Comparison of ENCODE assay signal across 8 cellular contexts in genomic region chr6:11093065-11093590, GRCh38. TPM values are rescaled to one million over a fixed set of nuclear protein-coding genes. Genes with fewer than 3 reads are reported as not detected.
DNase-seq lines count a peak whose midpoint lies in the region; ATAC-seq and TF ChIP-seq lines count a peak whose summit lies in the region.

No MANE protein-coding gene starts in this region.

- 2% methylated on average over 22 of the region's 23 CpGs for WGBS in HUES64
- WGBS in gastroesophageal sphincter (ENCODE audit: low coverage in 1 of 2), 2 donors = 0 to 1% methylated on average over 10 to 12 of the region's 23 CpGs

- peak overlapping the region; percentile 77 for H2AFZ ChIP-seq in parathyroid adenoma

- H3K4me1 ChIP-seq in HUES64 (ENCODE audit: insufficient read depth, low read length) (peaks cover 19% of the 10 kb centered on the region), gastroesophageal sphincter (peaks cover 0 to 28% (median 9%) of the 10 kb centered on the region in 3 donors), parathyroid adenoma (peaks cover 3% of the 10 kb centered on the region)

- DNase-seq in activated CD4-positive, alpha-beta T cell treated with anti-CD3 and anti-CD28 coated beads for 24 hours (ENCODE audit: low read depth in 2 of 2) = peak; percentile 10 to 17
- DNase-seq in activated CD4-positive, alpha-beta T cell treated with anti-CD3 and anti-CD28 coated beads, Interleukin-2, amount 50 U/mL, for 48 hours = no peak
- no peak for DNase-seq in WTC11 (ENCODE audit: low spot score)
- DNase-seq in effector CD8-positive, alpha-beta T cell (lab: John Stamatoyannopoulos, UW) = no peak

- H3K4me2 ChIP-seq in parathyroid adenoma (ENCODE audit: low read length) = peak overlapping the region; percentile 100

- no peaks in the 10 kb centered on the region; the same call in 1 of the 2 replicates for H3K27me3 Mint-ChIP-seq in WTC11 (ENCODE audit: low read depth)

- ATAC-seq in GM21576 (IDR thresholded peaks at IDR 0.05; ENCODE audit: unreplicated experiment) (peak; percentile 37), WTC11 (peak; percentile 6), gastroesophageal sphincter (peak; percentile 18)

- peaks cover 3% of the 10 kb centered on the region for H3K9me3 Mint-ChIP-seq in WTC11

- CTCF ChIA-PET in WTC11 (lab: Charles Lee) = interaction anchor here (0.6 to 1.6 kb wide), 5 partner anchors 11 to 139 kb away, joined by 3 to 9 read pairs (median 3); no protein-coding TSS in a partner anchor

- H3K36me3 Mint-ChIP-seq in WTC11 = peaks cover 2% of the 10 kb centered on the region; the same call in 1 of the 2 replicates

- H3K4me3 ChIP-seq in HUES64 (ENCODE audit: low read length) (peak overlapping the region; percentile 79), gastroesophageal sphincter (peak overlapping the region; percentile 90 to 99), parathyroid adenoma (ENCODE audit: low read depth, low read length) (peak overlapping the region; percentile 97)

- H3K27ac ChIP-seq in HUES64 (ENCODE audit: low read depth, low read length) = peak overlapping the region; percentile 44
- peak overlapping the region; percentile 94 to 100 (median 98) for H3K27ac ChIP-seq in gastroesophageal sphincter
- peak overlapping the region; percentile 77 for H3K27ac ChIP-seq in parathyroid adenoma

- H3K9me3 ChIP-seq in HUES64 (ENCODE audit: insufficient read depth, low read depth, low read length) = no peaks in the 10 kb centered on the region
- no peaks in the 10 kb centered on the region for H3K9me3 ChIP-seq in gastroesophageal sphincter
- no peaks in the 10 kb centered on the region for H3K9me3 ChIP-seq in parathyroid adenoma (ENCODE audit: control insufficient read depth, low read length)

- peak overlapping the region; percentile 93 for H3K4me3 Mint-ChIP-seq in WTC11

- peak overlapping the region; percentile 98 for H3K27ac Mint-ChIP-seq in WTC11

- no peak for TF ChIP-seq POLR2A in gastroesophageal sphincter (IDR thresholded peaks at IDR 0.05)

- no peaks in the 10 kb centered on the region for H3K36me3 ChIP-seq in HUES64 (ENCODE audit: insufficient read depth, low read length)
- no peaks in the 10 kb centered on the region for H3K36me3 ChIP-seq in gastroesophageal sphincter
- no peaks in the 10 kb centered on the region for H3K36me3 ChIP-seq in parathyroid adenoma (ENCODE audit: control insufficient read depth, insufficient read depth, low read length)

- TF ChIP-seq CTCF in WTC11 (IDR thresholded peaks at IDR 0.05) = no peak
- no peak for TF ChIP-seq CTCF in gastroesophageal sphincter (IDR thresholded peaks at IDR 0.05)
- TF ChIP-seq CTCF in parathyroid adenoma (IDR thresholded peaks at IDR 0.05) = no peak

- TF ChIP-seq EP300 in gastroesophageal sphincter (IDR thresholded peaks at IDR 0.05) = no peak

- peaks cover 24% of the 10 kb centered on the region for H3K4me1 Mint-ChIP-seq in WTC11

- H3K9ac ChIP-seq in HUES64 (ENCODE audit: low read depth, low read length) (peak overlapping the region; percentile 91), parathyroid adenoma (no peak overlapping the region)

- 0 out of 2 replicates have a peak, but pooled peaks cover 3% of the 10 kb centered on the region for H3K27me3 ChIP-seq in HUES64 (ENCODE audit: insufficient read depth, low read length)
- H3K27me3 ChIP-seq in gastroesophageal sphincter = no peaks in the 10 kb centered on the region
- H3K27me3 ChIP-seq in parathyroid adenoma (ENCODE audit: control insufficient read depth, insufficient read depth, low read length) = no peaks in the 10 kb centered on the region

- H3K79me2 ChIP-seq in parathyroid adenoma = peaks cover 20% of the 10 kb centered on the region

- POLR2A ChIA-PET in WTC11 (lab: Charles Lee) = no interaction called here

TF ChIP-seq in WTC11, 78 proteins besides CTCF, POLR2A, EP300 and RAD21 (continues in another document):
- TF ChIP-seq RORB (CRISPR knock-in tag; IDR thresholded peaks at IDR 0.05) = no peak
- TF ChIP-seq ZNF138 (CRISPR knock-in tag; conservative IDR thresholded peaks at IDR 0.05) = no peak
- TF ChIP-seq ZNF671 (CRISPR knock-in tag; IDR thresholded peaks at IDR 0.05) = no peak
- TF ChIP-seq, protein P1, sequence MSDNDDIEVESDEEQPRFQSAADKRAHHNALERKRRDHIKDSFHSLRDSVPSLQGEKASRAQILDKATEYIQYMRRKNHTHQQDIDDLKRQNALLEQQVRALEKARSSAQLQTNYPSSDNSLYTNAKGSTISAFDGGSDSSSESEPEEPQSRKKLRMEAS (CRISPR knock-in tag; IDR thresholded peaks at IDR 0.05) = no peak
- no peak for TF ChIP-seq NR1H2 (CRISPR knock-in tag; IDR thresholded peaks at IDR 0.05)
- TF ChIP-seq FOXP1 (CRISPR knock-in tag; IDR thresholded peaks at IDR 0.05; ENCODE audit: borderline replicate concordance) = no peak
- TF ChIP-seq MXD4 (CRISPR knock-in tag; IDR thresholded peaks at IDR 0.05; ENCODE audit: borderline replicate concordance) = no peak
- TF ChIP-seq KAT7 (CRISPR knock-in tag; IDR thresholded peaks at IDR 0.05; ENCODE audit: borderline replicate concordance) = no peak
- TF ChIP-seq SP1 (CRISPR knock-in tag; conservative IDR thresholded peaks at IDR 0.05) = no peak
- no peak for TF ChIP-seq RELA (CRISPR knock-in tag; IDR thresholded peaks at IDR 0.05; ENCODE audit: borderline replicate concordance)
- no peak for TF ChIP-seq ZNF219 (CRISPR knock-in tag; IDR thresholded peaks at IDR 0.05; ENCODE audit: borderline replicate concordance)
- TF ChIP-seq, protein P2, sequence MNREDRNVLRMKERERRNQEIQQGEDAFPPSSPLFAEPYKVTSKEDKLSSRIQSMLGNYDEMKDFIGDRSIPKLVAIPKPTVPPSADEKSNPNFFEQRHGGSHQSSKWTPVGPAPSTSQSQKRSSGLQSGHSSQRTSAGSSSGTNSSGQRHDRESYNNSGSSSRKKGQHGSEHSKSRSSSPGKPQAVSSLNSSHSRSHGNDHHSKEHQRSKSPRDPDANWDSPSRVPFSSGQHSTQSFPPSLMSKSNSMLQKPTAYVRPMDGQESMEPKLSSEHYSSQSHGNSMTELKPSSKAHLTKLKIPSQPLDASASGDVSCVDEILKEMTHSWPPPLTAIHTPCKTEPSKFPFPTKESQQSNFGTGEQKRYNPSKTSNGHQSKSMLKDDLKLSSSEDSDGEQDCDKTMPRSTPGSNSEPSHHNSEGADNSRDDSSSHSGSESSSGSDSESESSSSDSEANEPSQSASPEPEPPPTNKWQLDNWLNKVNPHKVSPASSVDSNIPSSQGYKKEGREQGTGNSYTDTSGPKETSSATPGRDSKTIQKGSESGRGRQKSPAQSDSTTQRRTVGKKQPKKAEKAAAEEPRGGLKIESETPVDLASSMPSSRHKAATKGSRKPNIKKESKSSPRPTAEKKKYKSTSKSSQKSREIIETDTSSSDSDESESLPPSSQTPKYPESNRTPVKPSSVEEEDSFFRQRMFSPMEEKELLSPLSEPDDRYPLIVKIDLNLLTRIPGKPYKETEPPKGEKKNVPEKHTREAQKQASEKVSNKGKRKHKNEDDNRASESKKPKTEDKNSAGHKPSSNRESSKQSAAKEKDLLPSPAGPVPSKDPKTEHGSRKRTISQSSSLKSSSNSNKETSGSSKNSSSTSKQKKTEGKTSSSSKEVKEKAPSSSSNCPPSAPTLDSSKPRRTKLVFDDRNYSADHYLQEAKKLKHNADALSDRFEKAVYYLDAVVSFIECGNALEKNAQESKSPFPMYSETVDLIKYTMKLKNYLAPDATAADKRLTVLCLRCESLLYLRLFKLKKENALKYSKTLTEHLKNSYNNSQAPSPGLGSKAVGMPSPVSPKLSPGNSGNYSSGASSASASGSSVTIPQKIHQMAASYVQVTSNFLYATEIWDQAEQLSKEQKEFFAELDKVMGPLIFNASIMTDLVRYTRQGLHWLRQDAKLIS (CRISPR knock-in tag; IDR thresholded peaks at IDR 0.05; ENCODE audit: borderline replicate concordance) = no peak
- TF ChIP-seq, protein P3, sequence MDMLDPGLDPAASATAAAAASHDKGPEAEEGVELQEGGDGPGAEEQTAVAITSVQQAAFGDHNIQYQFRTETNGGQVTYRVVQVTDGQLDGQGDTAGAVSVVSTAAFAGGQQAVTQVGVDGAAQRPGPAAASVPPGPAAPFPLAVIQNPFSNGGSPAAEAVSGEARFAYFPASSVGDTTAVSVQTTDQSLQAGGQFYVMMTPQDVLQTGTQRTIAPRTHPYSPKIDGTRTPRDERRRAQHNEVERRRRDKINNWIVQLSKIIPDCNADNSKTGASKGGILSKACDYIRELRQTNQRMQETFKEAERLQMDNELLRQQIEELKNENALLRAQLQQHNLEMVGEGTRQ (CRISPR knock-in tag; IDR thresholded peaks at IDR 0.05) = no peak
- no peak for TF ChIP-seq AR (CRISPR knock-in tag; IDR thresholded peaks at IDR 0.05)

RNA-seq across cellular contexts. Expression of gene SMIM13, which starts 0.5 kb away (rescaled TPM):
- 5.7 TPM for polyA plus RNA-seq in HUES64 (2013, experiment 1 of 2)
- 6.8 TPM for polyA plus RNA-seq in HUES64 (2013, experiment 2 of 2)
- total RNA-seq in WTC11 (2021) (7.2 to 9.7 TPM (median 7.4 TPM) in 3 replicates), gastroesophageal sphincter (10 to 100 TPM in 3 of 4 donors, 1 to 10 TPM in 1; 8.3 to 13.5 (median 12.5) TPM)

RNA-seq across cellular contexts. Expression of gene ERVFRD-1, which starts 18.4 kb away (rescaled TPM):
- not detected for polyA plus RNA-seq in HUES64 (2013, experiment 1 of 2)
- not detected for polyA plus RNA-seq in HUES64 (2013, experiment 2 of 2)
- total RNA-seq in WTC11 (2021) (not detected in 3 replicates), gastroesophageal sphincter (under 1 TPM in 2 of 4 donors, not detected in 2; 0.12 to 0.27 TPM)

RNA-seq across cellular contexts. Expression of gene ELOVL2, which starts 49.0 kb away (rescaled TPM):
- polyA plus RNA-seq in HUES64 (2013, experiment 1 of 2) = 1.3 TPM
- 2.0 TPM for polyA plus RNA-seq in HUES64 (2013, experiment 2 of 2)
- total RNA-seq in WTC11 (2021) = 1.0 to 2.0 TPM (median 1.1 TPM) in 3 replicates
- total RNA-seq in gastroesophageal sphincter = under 1 TPM in 3 of 4 donors, not detected in 1; 0.40 to 0.87 (median 0.62) TPM

Comparison
In these comparisons a context has a peak if more than half of its experiments do, and no peak if none do; other contexts are left out.
1. DNase-seq: peak in activated CD4-positive, alpha-beta T cell treated with anti-CD3 and anti-CD28 coated beads for 24 hours (2 of 2); none in activated CD4-positive, alpha-beta T cell treated with anti-CD3 and anti-CD28 coated beads, Interleukin-2, amount 50 U/mL, for 48 hours (0 of 2), WTC11 (single experiment) and effector CD8-positive, alpha-beta T cell (single experiment).
2. H3K27ac ChIP-seq: peak in every context shown above with its lines; median percentile 98 in gastroesophageal sphincter; 77 in parathyroid adenoma; 44 in HUES64.
3. Peak in every context shown above with its lines, with median percentiles within 50 percentile points of each other: ATAC-seq and H3K4me3 ChIP-seq.